Comparison of ENCODE assay signal across 1 cellular context in the genomic region with DNA sequence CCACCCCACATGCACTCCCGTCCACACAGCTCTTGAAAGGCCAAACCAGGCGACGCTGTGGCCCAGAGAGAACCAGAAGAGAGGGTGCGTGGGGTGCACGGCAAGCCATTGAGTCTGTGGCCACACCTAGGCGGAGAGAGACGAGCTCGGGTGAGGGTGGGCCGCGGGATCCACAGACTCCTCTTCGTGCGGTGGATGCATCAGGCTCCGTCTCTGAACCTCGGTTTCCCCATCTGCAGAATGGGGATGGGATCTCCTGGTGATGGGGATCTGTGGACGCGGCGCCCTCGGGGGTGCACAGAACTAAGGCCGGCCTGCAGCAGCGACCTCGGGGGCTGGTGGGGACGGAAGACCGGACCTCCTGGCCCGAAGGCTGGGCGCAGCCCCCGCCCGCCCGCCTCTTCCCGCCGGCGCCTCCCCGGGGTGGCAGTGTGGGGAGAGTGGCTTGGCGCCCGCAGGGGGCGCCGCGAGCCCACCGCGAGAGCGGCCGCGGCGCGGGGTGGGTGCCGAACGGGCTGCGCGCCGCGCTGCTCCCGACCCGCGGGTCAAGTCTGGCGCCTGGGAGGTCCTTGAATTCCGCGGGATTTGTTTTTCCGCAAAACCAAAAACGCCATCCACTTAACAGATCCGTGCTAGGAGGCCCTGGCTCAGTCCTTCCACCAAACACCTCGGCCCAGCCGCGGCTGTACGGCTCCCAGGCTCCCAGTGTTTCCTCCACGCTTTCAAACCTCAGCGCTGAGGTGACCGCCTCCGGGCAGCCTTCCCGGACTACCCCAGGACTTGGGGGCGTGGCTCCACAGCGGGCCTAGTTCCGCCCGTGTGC.
TF ChIP-seq lines count a peak whose summit lies in the region.

No MANE protein-coding gene starts in this region.

TF ChIP-seq in HEK293, 187 proteins besides CTCF, POLR2A, EP300 and RAD21 (continued from another document and continues in another):
- TF ChIP-seq, protein P1, sequence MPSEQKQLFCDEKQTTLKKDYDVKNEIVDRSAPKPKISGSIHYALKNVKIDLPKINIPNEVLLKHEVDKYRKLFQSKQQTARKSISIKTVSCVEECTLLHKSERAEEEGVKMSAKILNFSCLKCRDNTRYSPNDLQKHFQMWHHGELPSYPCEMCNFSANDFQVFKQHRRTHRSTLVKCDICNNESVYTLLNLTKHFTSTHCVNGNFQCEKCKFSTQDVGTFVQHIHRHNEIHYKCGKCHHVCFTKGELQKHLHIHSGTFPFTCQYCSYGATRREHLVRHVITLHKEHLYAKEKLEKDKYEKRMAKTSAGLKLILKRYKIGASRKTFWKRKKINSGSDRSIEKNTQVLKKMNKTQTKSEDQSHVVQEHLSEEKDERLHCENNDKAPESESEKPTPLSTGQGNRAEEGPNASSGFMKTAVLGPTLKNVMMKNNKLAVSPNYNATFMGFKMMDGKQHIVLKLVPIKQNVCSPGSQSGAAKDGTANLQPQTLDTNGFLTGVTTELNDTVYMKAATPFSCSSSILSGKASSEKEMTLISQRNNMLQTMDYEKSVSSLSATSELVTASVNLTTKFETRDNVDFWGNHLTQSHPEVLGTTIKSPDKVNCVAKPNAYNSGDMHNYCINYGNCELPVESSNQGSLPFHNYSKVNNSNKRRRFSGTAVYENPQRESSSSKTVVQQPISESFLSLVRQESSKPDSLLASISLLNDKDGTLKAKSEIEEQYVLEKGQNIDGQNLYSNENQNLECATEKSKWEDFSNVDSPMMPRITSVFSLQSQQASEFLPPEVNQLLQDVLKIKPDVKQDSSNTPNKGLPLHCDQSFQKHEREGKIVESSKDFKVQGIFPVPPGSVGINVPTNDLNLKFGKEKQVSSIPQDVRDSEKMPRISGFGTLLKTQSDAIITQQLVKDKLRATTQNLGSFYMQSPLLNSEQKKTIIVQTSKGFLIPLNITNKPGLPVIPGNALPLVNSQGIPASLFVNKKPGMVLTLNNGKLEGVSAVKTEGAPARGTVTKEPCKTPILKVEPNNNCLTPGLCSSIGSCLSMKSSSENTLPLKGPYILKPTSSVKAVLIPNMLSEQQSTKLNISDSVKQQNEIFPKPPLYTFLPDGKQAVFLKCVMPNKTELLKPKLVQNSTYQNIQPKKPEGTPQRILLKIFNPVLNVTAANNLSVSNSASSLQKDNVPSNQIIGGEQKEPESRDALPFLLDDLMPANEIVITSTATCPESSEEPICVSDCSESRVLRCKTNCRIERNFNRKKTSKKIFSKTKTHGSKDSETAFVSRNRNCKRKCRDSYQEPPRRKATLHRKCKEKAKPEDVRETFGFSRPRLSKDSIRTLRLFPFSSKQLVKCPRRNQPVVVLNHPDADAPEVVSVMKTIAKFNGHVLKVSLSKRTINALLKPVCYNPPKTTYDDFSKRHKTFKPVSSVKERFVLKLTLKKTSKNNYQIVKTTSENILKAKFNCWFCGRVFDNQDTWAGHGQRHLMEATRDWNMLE (tag by site-specific recombination; conservative IDR thresholded peaks at IDR 0.05; ENCODE audit: low read depth), result 0 out of 2 replicates have a peak, but pooled peaks have one; percentile 14
- TF ChIP-seq PRDM6 (tag by site-specific recombination; IDR thresholded peaks at IDR 0.05) (peak; percentile 33; the same call in 1 of the 2 replicates), ZSCAN16 (tag by site-specific recombination; IDR thresholded peaks at IDR 0.05) (no peak), ZFP41 (tag by site-specific recombination; IDR thresholded peaks at IDR 0.05; ENCODE audit: borderline replicate concordance) (no peak), ZNF837 (tag by site-specific recombination; IDR thresholded peaks at IDR 0.05) (no peak), FEZF1 (tag by site-specific recombination; IDR thresholded peaks at IDR 0.05) (no peak), GLI4 (tag by site-specific recombination; IDR thresholded peaks at IDR 0.05) (no peak), TRIM28 (IDR thresholded peaks at IDR 0.05; ENCODE audit: borderline replicate concordance, low read length) (no peak), BCL6B (tag by site-specific recombination; IDR thresholded peaks at IDR 0.05) (no peak), ZNF530 (tag by site-specific recombination; IDR thresholded peaks at IDR 0.05; ENCODE audit: low read depth) (no peak), ZNF521 (tag by site-specific recombination; IDR thresholded peaks at IDR 0.05) (no peak), REPIN1 (tag by site-specific recombination; IDR thresholded peaks at IDR 0.05; ENCODE audit: low read depth) (no peak), RBAK (tag by site-specific recombination; IDR thresholded peaks at IDR 0.05) (no peak), ZNF280D (tag by site-specific recombination; IDR thresholded peaks at IDR 0.05) (0 out of 2 replicates have a peak, but pooled peaks have one; percentile 5), YY1 (tag by site-specific recombination; IDR thresholded peaks at IDR 0.05) (no peak), ZNF792 (tag by site-specific recombination; IDR thresholded peaks at IDR 0.05) (no peak), ZNF169 (tag by site-specific recombination; IDR thresholded peaks at IDR 0.05) (no peak), KLF10 (tag by site-specific recombination; IDR thresholded peaks at IDR 0.05) (0 out of 2 replicates have a peak, but pooled peaks have one; percentile 38), ZNF510 (tag by site-specific recombination; IDR thresholded peaks at IDR 0.05; ENCODE audit: insufficient replicate concordance) (no peak), ZNF335 (tag by site-specific recombination; conservative IDR thresholded peaks at IDR 0.05) (peak; percentile 98), ZNF433 (tag by site-specific recombination; IDR thresholded peaks at IDR 0.05; ENCODE audit: low read depth) (no peak), ZNF280C (tag by site-specific recombination; IDR thresholded peaks at IDR 0.05) (no peak), ZNF16 (tag by site-specific recombination; IDR thresholded peaks at IDR 0.05; ENCODE audit: low read depth) (no peak; the same call in 1 of the 2 replicates), ZXDB (tag by site-specific recombination; IDR thresholded peaks at IDR 0.05) (0 out of 2 replicates have a peak, but pooled peaks have one; percentile 45), ZNF670 (tag by site-specific recombination; IDR thresholded peaks at IDR 0.05; ENCODE audit: low read depth) (no peak), ZNF791 (tag by site-specific recombination; IDR thresholded peaks at IDR 0.05) (no peak), ZNF394 (tag by site-specific recombination; IDR thresholded peaks at IDR 0.05; ENCODE audit: borderline replicate concordance) (no peak), ZNF423 (tag by site-specific recombination; IDR thresholded peaks at IDR 0.05) (peak; percentile 69), ZNF274 (IDR thresholded peaks at IDR 0.05; ENCODE audit: low read length) (no peak), ZNF274 (tag by site-specific recombination; IDR thresholded peaks at IDR 0.05; ENCODE audit: borderline replicate concordance) (no peak), ZNF239 (tag by site-specific recombination; IDR thresholded peaks at IDR 0.05) (no peak), ZNF184 (tag by site-specific recombination; IDR thresholded peaks at IDR 0.05) (no peak), ZNF112 (tag by site-specific recombination; IDR thresholded peaks at IDR 0.05) (no peak), ZNF416 (tag by site-specific recombination; IDR thresholded peaks at IDR 0.05) (no peak), ZNF350 (tag by site-specific recombination; IDR thresholded peaks at IDR 0.05) (no peak), ZNF114 (tag by site-specific recombination; IDR thresholded peaks at IDR 0.05) (no peak), ZNF785 (tag by site-specific recombination; IDR thresholded peaks at IDR 0.05) (peak; percentile 25; the same call in 1 of the 2 replicates), ZNF610 (tag by site-specific recombination; IDR thresholded peaks at IDR 0.05; ENCODE audit: borderline replicate concordance) (peak; percentile 53; the same call in 1 of the 2 replicates)
- TF ChIP-seq, protein P2, sequence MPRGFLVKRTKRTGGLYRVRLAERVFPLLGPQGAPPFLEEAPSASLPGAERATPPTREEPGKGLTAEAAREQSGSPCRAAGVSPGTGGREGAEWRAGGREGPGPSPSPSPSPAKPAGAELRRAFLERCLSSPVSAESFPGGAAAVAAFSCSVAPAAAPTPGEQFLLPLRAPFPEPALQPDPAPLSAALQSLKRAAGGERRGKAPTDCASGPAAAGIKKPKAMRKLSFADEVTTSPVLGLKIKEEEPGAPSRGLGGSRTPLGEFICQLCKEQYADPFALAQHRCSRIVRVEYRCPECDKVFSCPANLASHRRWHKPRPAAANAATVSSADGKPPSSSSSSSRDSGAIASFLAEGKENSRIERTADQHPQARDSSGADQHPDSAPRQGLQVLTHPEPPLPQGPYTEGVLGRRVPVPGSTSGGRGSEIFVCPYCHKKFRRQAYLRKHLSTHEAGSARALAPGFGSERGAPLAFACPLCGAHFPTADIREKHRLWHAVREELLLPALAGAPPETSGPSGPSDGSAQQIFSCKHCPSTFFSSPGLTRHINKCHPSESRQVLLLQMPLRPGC (tag by site-specific recombination; IDR thresholded peaks at IDR 0.05), result no peak
- TF ChIP-seq, protein P3, sequence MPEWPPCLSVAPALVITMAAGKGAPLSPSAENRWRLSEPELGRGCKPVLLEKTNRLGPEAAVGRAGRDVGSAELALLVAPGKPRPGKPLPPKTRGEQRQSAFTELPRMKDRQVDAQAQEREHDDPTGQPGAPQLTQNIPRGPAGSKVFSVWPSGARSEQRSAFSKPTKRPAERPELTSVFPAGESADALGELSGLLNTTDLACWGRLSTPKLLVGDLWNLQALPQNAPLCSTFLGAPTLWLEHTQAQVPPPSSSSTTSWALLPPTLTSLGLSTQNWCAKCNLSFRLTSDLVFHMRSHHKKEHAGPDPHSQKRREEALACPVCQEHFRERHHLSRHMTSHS (tag by site-specific recombination; IDR thresholded peaks at IDR 0.05), result no peak
- TF ChIP-seq, protein P4, sequence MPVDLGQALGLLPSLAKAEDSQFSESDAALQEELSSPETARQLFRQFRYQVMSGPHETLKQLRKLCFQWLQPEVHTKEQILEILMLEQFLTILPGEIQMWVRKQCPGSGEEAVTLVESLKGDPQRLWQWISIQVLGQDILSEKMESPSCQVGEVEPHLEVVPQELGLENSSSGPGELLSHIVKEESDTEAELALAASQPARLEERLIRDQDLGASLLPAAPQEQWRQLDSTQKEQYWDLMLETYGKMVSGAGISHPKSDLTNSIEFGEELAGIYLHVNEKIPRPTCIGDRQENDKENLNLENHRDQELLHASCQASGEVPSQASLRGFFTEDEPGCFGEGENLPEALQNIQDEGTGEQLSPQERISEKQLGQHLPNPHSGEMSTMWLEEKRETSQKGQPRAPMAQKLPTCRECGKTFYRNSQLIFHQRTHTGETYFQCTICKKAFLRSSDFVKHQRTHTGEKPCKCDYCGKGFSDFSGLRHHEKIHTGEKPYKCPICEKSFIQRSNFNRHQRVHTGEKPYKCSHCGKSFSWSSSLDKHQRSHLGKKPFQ (tag by site-specific recombination; IDR thresholded peaks at IDR 0.05), result no peak
